13 cellular contexts compared by ENCODE assay signal in genomic region chr12:77247542-77247941, GRCh38.
A peak's percentile ranks its signal among the peaks of the same experiment; 100 is the strongest.
DNase-seq lines count a peak whose midpoint lies in the region; ATAC-seq and TF ChIP-seq lines count a peak whose summit lies in the region.
"Had no signal": no experiment of that assay in that cellular context is flagged by ENCODE, and none has a peak within 500 bp of the region (broad histone marks: within the 10 kb centered on the region; RNA-seq: fewer than 3 reads in every experiment).

No MANE protein-coding gene starts in this region.

- DNase-seq in left ventricle myocardium inferior (no peak), right atrium auricular region (ENCODE audit: low spot score) (no peak), fibroblast of the aortic adventitia (ENCODE audit: low read depth) (peak; percentile 32), sciatic nerve (ENCODE audit: low spot score) (no peak), HCEC 1CT (no peak), NCI-H526 treated with DMSO at 0.1 percent for 48 hours (lab: John Stamatoyannopoulos, UW) (no peak)
- DNase-seq: C1 segment of cervical spinal cord; CD4-positive, alpha-beta T cell; DMS79 had no signal

- no peaks in the 10 kb centered on the region for H3K27me3 ChIP-seq in left ventricle myocardium inferior (ENCODE audit: low read depth)
- no peaks in the 10 kb centered on the region for H3K27me3 ChIP-seq in right atrium auricular region

- no peaks in the 10 kb centered on the region for H3K4me1 ChIP-seq in left ventricle myocardium inferior
- no peaks in the 10 kb centered on the region for H3K4me1 ChIP-seq in right atrium auricular region

- ATAC-seq in sciatic nerve (peak; percentile 30), GM21576 (IDR thresholded peaks at IDR 0.05; ENCODE audit: unreplicated experiment) (no peak)
- ATAC-seq: GM12878, HepG2 had no signal

- intact Hi-C loops in left ventricle myocardium inferior (cut with micrococcal nuclease): no loop called here
- intact Hi-C loops in sciatic nerve (cut with DNase I): no loop called here

- H3K4me3 ChIP-seq in left ventricle myocardium inferior (no peak overlapping the region), right atrium auricular region (no peak overlapping the region), fibroblast of the aortic adventitia (ENCODE audit: low read depth, low read length) (no peak overlapping the region)
- H3K4me3 ChIP-seq: GM12878 had no signal

- peak overlapping the region; percentile 36 for H3K27ac ChIP-seq in left ventricle myocardium inferior (replicated peaks)
- H3K27ac ChIP-seq in right atrium auricular region: peak overlapping the region in 1 of 2 donors; percentile 12
- peak overlapping the region; percentile 30 for H3K27ac ChIP-seq in cingulate gyrus (ENCODE audit: low read depth, low read length)

- H3K36me3 ChIP-seq in left ventricle myocardium inferior: no peaks in the 10 kb centered on the region
- no peaks in the 10 kb centered on the region for H3K36me3 ChIP-seq in right atrium auricular region

- no peak for TF ChIP-seq CTCF in left ventricle myocardium inferior (IDR thresholded peaks at IDR 0.05; ENCODE audit: borderline replicate concordance)
- TF ChIP-seq CTCF in right atrium auricular region (IDR thresholded peaks at IDR 0.05): no peak
- TF ChIP-seq CTCF in fibroblast of the aortic adventitia (IDR thresholded peaks at IDR 0.05; ENCODE audit: insufficient read depth, low read length): no peak

- H3K9me3 ChIP-seq in left ventricle myocardium inferior (replicated peaks) (no peaks in the 10 kb centered on the region), right atrium auricular region (no peaks in the 10 kb centered on the region)
